1 cellular context compared by ENCODE assay signal in genomic region chr2:215409331-215410127, GRCh38.
A peak's percentile ranks its signal among the peaks of the same experiment; 100 is the strongest.
TF ChIP-seq lines count a peak whose summit lies in the region.

No MANE protein-coding gene starts in this region.

TF ChIP-seq in HepG2, 621 proteins besides CTCF, POLR2A, EP300 and RAD21 (continued from another document and continues in another):
- TF ChIP-seq E2F5 (CRISPR knock-in tag; conservative IDR thresholded peaks at IDR 0.05) (no peak), ZNF33B (CRISPR knock-in tag; IDR thresholded peaks at IDR 0.05) (no peak), ZXDC (CRISPR knock-in tag; IDR thresholded peaks at IDR 0.05) (no peak), NR3C1 (CRISPR knock-in tag; IDR thresholded peaks at IDR 0.05) (no peak), PAF1 (CRISPR knock-in tag; IDR thresholded peaks at IDR 0.05) (peak; percentile 87; the same call in 1 of the 2 replicates), ZNF557 (CRISPR knock-in tag; IDR thresholded peaks at IDR 0.05) (0 out of 2 replicates have a peak, but pooled peaks have one; percentile 37), NFKB2 (CRISPR knock-in tag; IDR thresholded peaks at IDR 0.05; ENCODE audit: borderline replicate concordance) (peak; percentile 60; the same call in 1 of the 2 replicates), ZNF280B (CRISPR knock-in tag; IDR thresholded peaks at IDR 0.05; ENCODE audit: borderline replicate concordance) (0 out of 2 replicates have a peak, but pooled peaks have one; percentile 28), PRPF4 (IDR thresholded peaks at IDR 0.05; ENCODE audit: low read depth, low read length, poor library complexity, severe bottlenecking) (no peak), HNRNPLL (IDR thresholded peaks at IDR 0.05; ENCODE audit: low read depth, low read length, poor library complexity, severe bottlenecking) (no peak), MNT (IDR thresholded peaks at IDR 0.05) (no peak), RBAK (CRISPR knock-in tag; IDR thresholded peaks at IDR 0.05) (no peak), CCDC6 (CRISPR knock-in tag; IDR thresholded peaks at IDR 0.05) (peak; percentile 60), MAFK (conservative IDR thresholded peaks at IDR 0.05 in 1 of 2, IDR thresholded peaks at IDR 0.05 in 1 of 2; ENCODE audit: low read length in 2 of 2) (no peak), MXI1 (IDR thresholded peaks at IDR 0.05; ENCODE audit: borderline replicate concordance, low read depth, low read length) (no peak), ATF1 (CRISPR knock-in tag; IDR thresholded peaks at IDR 0.05) (no peak), ZNF343 (CRISPR knock-in tag; IDR thresholded peaks at IDR 0.05) (0 out of 2 replicates have a peak, but pooled peaks have one; percentile 32), SOX5 (CRISPR knock-in tag; IDR thresholded peaks at IDR 0.05; ENCODE audit: borderline replicate concordance) (0 out of 2 replicates have a peak, but pooled peaks have one; percentile 9), STAT6 (CRISPR knock-in tag; IDR thresholded peaks at IDR 0.05; ENCODE audit: borderline replicate concordance) (no peak), ZNF496 (CRISPR knock-in tag; IDR thresholded peaks at IDR 0.05; ENCODE audit: insufficient replicate concordance) (no peak), ZFP62 (CRISPR knock-in tag; IDR thresholded peaks at IDR 0.05) (no peak), ATF7-NPFF (CRISPR knock-in tag; IDR thresholded peaks at IDR 0.05; ENCODE audit: low read depth) (peak; percentile 72; the same call in 1 of the 2 replicates), CREB1 (IDR thresholded peaks at IDR 0.05) (no peak), CREB1 (CRISPR knock-in tag; IDR thresholded peaks at IDR 0.05) (no peak), TOE1 (CRISPR knock-in tag; IDR thresholded peaks at IDR 0.05) (no peak), ZNF652 (CRISPR knock-in tag; IDR thresholded peaks at IDR 0.05; ENCODE audit: borderline replicate concordance, low read depth) (no peak), SKI (IDR thresholded peaks at IDR 0.05; ENCODE audit: partially characterized antibody) (no peak), ZMYM2 (CRISPR knock-in tag; IDR thresholded peaks at IDR 0.05) (no peak), REPIN1 (CRISPR knock-in tag; IDR thresholded peaks at IDR 0.05; ENCODE audit: borderline replicate concordance, low read depth) (0 out of 2 replicates have a peak, but pooled peaks have one; percentile 28), ZNF883 (CRISPR knock-in tag; IDR thresholded peaks at IDR 0.05; ENCODE audit: not compliant biosample characterization) (no peak), PBX3 (CRISPR knock-in tag; IDR thresholded peaks at IDR 0.05; ENCODE audit: borderline replicate concordance) (no peak), ZNF253 (CRISPR knock-in tag; IDR thresholded peaks at IDR 0.05; ENCODE audit: borderline replicate concordance) (0 out of 2 replicates have a peak, but pooled peaks have one; percentile 48), ZSCAN31 (CRISPR knock-in tag; IDR thresholded peaks at IDR 0.05; ENCODE audit: low read depth) (no peak), ZNF501 (CRISPR knock-in tag; IDR thresholded peaks at IDR 0.05) (0 out of 2 replicates have a peak, but pooled peaks have one; percentile 13), SMARCE1 (IDR thresholded peaks at IDR 0.05; ENCODE audit: borderline replicate concordance) (no peak), UBTF (CRISPR knock-in tag; IDR thresholded peaks at IDR 0.05) (no peak), XRCC5 (optimal IDR thresholded peaks at IDR 0.05; ENCODE audit: low read length) (no peak), ZNF251 (CRISPR knock-in tag; IDR thresholded peaks at IDR 0.05) (no peak)
